In the genomic region with DNA sequence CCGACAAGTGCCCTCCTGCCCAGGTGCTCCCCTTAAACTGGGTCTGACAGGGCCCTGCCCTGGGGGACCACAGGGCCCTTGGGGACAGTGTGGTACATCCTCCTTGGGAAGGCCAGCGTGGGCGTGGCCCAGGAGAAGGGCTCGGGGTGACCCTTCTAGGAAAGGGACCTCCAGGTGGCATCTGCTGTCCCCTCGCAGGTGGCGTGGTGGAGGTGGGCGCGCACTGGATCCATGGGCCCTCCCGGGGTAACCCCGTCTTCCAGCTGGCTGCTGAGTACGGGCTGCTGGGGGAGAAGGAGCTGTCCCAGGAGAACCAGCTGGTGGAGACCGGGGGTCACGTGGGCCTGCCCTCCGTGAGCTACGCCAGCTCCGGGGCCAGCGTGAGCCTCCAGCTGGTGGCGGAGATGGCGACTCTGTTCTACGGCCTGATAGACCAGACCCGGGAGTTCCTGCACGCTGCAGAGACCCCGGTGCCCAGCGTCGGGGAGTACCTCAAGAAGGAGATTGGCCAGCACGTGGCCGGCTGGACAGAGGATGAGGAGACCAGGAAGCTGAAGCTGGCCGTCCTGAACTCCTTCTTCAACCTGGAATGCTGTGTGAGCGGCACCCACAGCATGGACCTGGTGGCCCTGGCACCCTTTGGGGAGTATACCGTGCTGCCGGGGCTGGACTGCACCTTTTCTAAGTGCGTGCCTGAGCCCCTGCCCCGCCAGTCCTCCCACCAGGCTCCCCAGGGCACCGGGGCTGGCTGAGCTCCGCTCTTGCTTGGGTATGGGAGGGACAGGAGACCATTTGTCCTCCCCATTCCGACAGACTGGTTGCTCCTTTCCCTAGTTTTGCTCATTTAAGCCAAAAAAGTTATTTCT, we compare ENCODE assay signal across 6 cellular contexts. TPM values are rescaled to one million over a fixed set of nuclear protein-coding genes. Genes with fewer than 3 reads are reported as not detected.
DNase-seq lines count a peak whose midpoint lies in the region; ATAC-seq and TF ChIP-seq lines count a peak whose summit lies in the region.

No MANE protein-coding gene starts in this region.

- no peaks in the 10 kb centered on the region for H3K79me2 ChIP-seq in fibroblast of lung (ENCODE audit: control insufficient read depth, insufficient read depth, low read length)

- no peak for TF ChIP-seq RAD21 in Ishikawa (IDR thresholded peaks at IDR 0.05; ENCODE audit: low read depth)

- no peak overlapping the region for H2AFZ ChIP-seq in fibroblast of lung (ENCODE audit: low read length)

- no peak overlapping the region for H3K27ac ChIP-seq in fibroblast of lung (ENCODE audit: insufficient read depth, low read length)

- no peaks in the 10 kb centered on the region for H3K9me3 ChIP-seq in fibroblast of lung (ENCODE audit: control insufficient read depth, insufficient read depth, low read depth, low read length)

- no peak for TF ChIP-seq CTCF in fibroblast of lung (conservative IDR thresholded peaks at IDR 0.05 in 1 of 2, IDR thresholded peaks at IDR 0.05 in 1 of 2; ENCODE audit: low read depth in 1 of 2, low read length in 2 of 2)

- peaks cover 2% of the 10 kb centered on the region for H3K4me1 ChIP-seq in fibroblast of lung (ENCODE audit: control insufficient read depth, extremely low read depth, insufficient read depth, low read length)

- H3K9me3 Mint-ChIP-seq in stimulated activated effector memory CD8-positive, alpha-beta T cell treated with anti-CD3 and anti-CD28 coated beads, Interleukin-12 subunit alpha, Interleukin-12 subunit beta, amount 100 ng/mL, for 72 hours, result no peaks in the 10 kb centered on the region

- H3K27ac Mint-ChIP-seq in stimulated activated effector memory CD8-positive, alpha-beta T cell treated with anti-CD3 and anti-CD28 coated beads, Interleukin-12 subunit alpha, Interleukin-12 subunit beta, amount 100 ng/mL, for 72 hours, result no peak overlapping the region

- no peak for ATAC-seq in stimulated activated effector memory CD8-positive, alpha-beta T cell treated with anti-CD3 and anti-CD28 coated beads, Interleukin-12 subunit alpha, Interleukin-12 subunit beta, amount 100 ng/mL, for 72 hours

- peak overlapping the region; percentile 68 for H3K4me2 ChIP-seq in fibroblast of lung (ENCODE audit: extremely low read depth, insufficient read depth, low read length)

- peaks cover 5% of the 10 kb centered on the region for H3K36me3 Mint-ChIP-seq in stimulated activated effector memory CD8-positive, alpha-beta T cell treated with anti-CD3 and anti-CD28 coated beads, Interleukin-12 subunit alpha, Interleukin-12 subunit beta, amount 100 ng/mL, for 72 hours

- H3K27me3 ChIP-seq in fibroblast of lung (ENCODE audit: control insufficient read depth, insufficient read depth, low read length), result no peaks in the 10 kb centered on the region

- DNase-seq in fibroblast of lung (ENCODE audit: low read depth in 2 of 2) (no peak), SKM-1 treated with dmso at 0.1 percent for 144 hours (lab: John Stamatoyannopoulos, UW; ENCODE audit: unreplicated experiment) (no peak), GM19238 (ENCODE audit: insufficient read length, low spot score) (no peak)
- DNase-seq in stimulated activated effector memory CD8-positive, alpha-beta T cell treated with anti-CD3 and anti-CD28 coated beads, Interleukin-12 subunit alpha, Interleukin-12 subunit beta, amount 100 ng/mL, for 72 hours (ENCODE audit: low spot score in 2 of 2), result no peak
- DNase-seq in activated CD4-positive, alpha-beta T cell treated with anti-CD3 and anti-CD28 coated beads for 48 hours, result no peak

- H3K4me3 ChIP-seq in fibroblast of lung (replicated peaks in 1 of 4; ENCODE audit: control extremely low read depth in 1 of 4, insufficient read depth in 1 of 4, low read depth in 3 of 4, low read length in 4 of 4), result peak overlapping the region; percentile 15 to 66 (median 44)

- no peaks in the 10 kb centered on the region for H3K36me3 ChIP-seq in fibroblast of lung (ENCODE audit: control insufficient read depth, insufficient read depth, low read length)

- H3K4me1 Mint-ChIP-seq in stimulated activated effector memory CD8-positive, alpha-beta T cell treated with anti-CD3 and anti-CD28 coated beads, Interleukin-12 subunit alpha, Interleukin-12 subunit beta, amount 100 ng/mL, for 72 hours, result peaks cover 9% of the 10 kb centered on the region

- no peaks in the 10 kb centered on the region for H4K20me1 ChIP-seq in fibroblast of lung (ENCODE audit: control insufficient read depth, extremely low read depth, insufficient read depth, low read length)

- peak overlapping the region; percentile 65 for H3K9ac ChIP-seq in fibroblast of lung (ENCODE audit: insufficient read depth, low read length)

- TF ChIP-seq EP300 in Ishikawa (IDR thresholded peaks at IDR 0.05; ENCODE audit: borderline replicate concordance), result no peak

- peak overlapping the region; percentile 69 for H3K4me3 Mint-ChIP-seq in stimulated activated effector memory CD8-positive, alpha-beta T cell treated with anti-CD3 and anti-CD28 coated beads, Interleukin-12 subunit alpha, Interleukin-12 subunit beta, amount 100 ng/mL, for 72 hours

TF ChIP-seq in Ishikawa, 13 proteins besides CTCF, POLR2A, EP300 and RAD21:
- TF ChIP-seq EGR1 (IDR thresholded peaks at IDR 0.05) (no peak), ZBTB7A (IDR thresholded peaks at IDR 0.05; ENCODE audit: low read depth) (0 out of 2 replicates have a peak, but pooled peaks have one; percentile 34)

RNA-seq across cellular contexts. Expression of a gene that starts 1.0 kb away (rescaled TPM):
- total RNA-seq in fibroblast of lung, result 9.2 and 9.8 TPM in 2 replicates
- 2.4 and 3.3 TPM in 2 replicates for polyA plus RNA-seq in fibroblast of lung
- 3.9 and 5.6 TPM in 2 replicates for polyA plus RNA-seq in fibroblast of lung (2012)
- polyA minus RNA-seq in fibroblast of lung (ENCODE audit: low replicate concordance), result 3.3 and 7.7 TPM in 2 replicates

RNA-seq across cellular contexts. Expression of a gene that starts 6.9 kb away (rescaled TPM):
- total RNA-seq in fibroblast of lung, result 48.5 and 63.9 TPM in 2 replicates
- 71.9 and 89.3 TPM in 2 replicates for polyA plus RNA-seq in fibroblast of lung
- polyA plus RNA-seq in fibroblast of lung (2012), result 89.0 and 131 TPM in 2 replicates
- 84.0 and 124 TPM in 2 replicates for polyA minus RNA-seq in fibroblast of lung (ENCODE audit: low replicate concordance)

RNA-seq across cellular contexts. Expression of a gene that starts 13.9 kb away (rescaled TPM):
- 22.1 and 23.9 TPM in 2 replicates for total RNA-seq in fibroblast of lung
- 25.3 and 39.0 TPM in 2 replicates for polyA plus RNA-seq in fibroblast of lung
- polyA plus RNA-seq in fibroblast of lung (2012), result 21.1 and 35.2 TPM in 2 replicates
- 43.2 and 46.9 TPM in 2 replicates for polyA minus RNA-seq in fibroblast of lung (ENCODE audit: low replicate concordance)

RNA-seq across cellular contexts. Expression of a gene that starts 22.2 kb away (rescaled TPM):
- 6.4 and 15.0 TPM in 2 replicates for total RNA-seq in fibroblast of lung
- polyA plus RNA-seq in fibroblast of lung, result 14.2 and 16.0 TPM in 2 replicates
- polyA plus RNA-seq in fibroblast of lung (2012), result 19.9 and 25.2 TPM in 2 replicates
- 2.7 and 2.9 TPM in 2 replicates for polyA minus RNA-seq in fibroblast of lung (ENCODE audit: low replicate concordance)

RNA-seq across cellular contexts. Expression of a gene that starts 32.9 kb away (rescaled TPM):
- not detected in 2 replicates for total RNA-seq in fibroblast of lung
- not detected in 2 replicates for polyA plus RNA-seq in fibroblast of lung
- not detected in 2 replicates for polyA plus RNA-seq in fibroblast of lung (2012)
- not detected in 2 replicates for polyA minus RNA-seq in fibroblast of lung (ENCODE audit: low replicate concordance)
